ENCODE assay signal across 9 cellular contexts in the genomic region with DNA sequence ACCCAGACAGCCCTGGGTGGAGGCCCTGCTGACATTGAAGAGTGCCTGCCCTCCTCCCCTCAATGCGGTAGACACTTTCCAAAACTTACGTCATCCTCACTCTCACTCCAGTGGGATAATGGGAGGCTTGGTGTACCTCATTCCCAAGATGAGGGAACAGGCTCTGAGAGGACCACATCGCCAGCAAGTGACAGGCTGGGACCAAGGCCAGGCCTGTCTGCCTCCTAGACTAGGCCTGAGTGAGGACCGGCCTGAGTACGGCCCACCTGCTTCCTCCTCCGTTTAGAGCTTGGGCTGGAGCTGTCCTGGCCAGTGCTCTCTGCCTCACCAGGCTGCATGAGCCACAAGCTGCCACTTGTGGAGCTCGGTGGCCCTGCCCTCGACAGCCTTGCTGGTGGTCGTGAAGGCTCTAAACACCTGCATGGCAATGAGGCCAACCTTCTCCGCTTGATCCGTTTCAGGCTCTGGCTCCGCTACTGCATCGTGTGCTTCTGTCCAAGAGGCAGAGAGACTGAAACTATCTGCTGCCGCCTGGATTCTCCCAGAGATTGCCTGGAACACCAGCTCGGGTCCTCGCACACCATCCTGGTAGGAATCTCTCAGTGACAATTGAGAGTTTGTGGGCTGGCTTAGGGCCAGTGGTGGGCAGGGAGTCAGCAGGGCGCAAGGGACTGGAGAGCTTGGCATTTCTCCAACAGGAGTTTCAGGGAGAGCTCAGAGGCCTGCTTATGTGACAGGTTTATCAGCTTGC. TPM values are rescaled to one million over a fixed set of nuclear protein-coding genes. Genes with fewer than 3 reads are reported as not detected.
DNase-seq lines count a peak whose midpoint lies in the region; ATAC-seq and TF ChIP-seq lines count a peak whose summit lies in the region.
"Had no signal": no experiment of that assay in that cellular context is flagged by ENCODE, and none has a peak within 500 bp of the region (broad histone marks: within the 10 kb centered on the region; RNA-seq: fewer than 3 reads in every experiment).

No MANE protein-coding gene starts in this region.

- peaks cover 43% of the 10 kb centered on the region for H3K4me1 ChIP-seq in mucosa of stomach (ENCODE audit: control insufficient read depth, insufficient read depth, low read length)
- H3K4me1 ChIP-seq in naive thymus-derived CD4-positive, alpha-beta T cell (ENCODE audit: control insufficient read depth in 2 of 2, insufficient read depth in 2 of 2, low read length in 2 of 2) = no peaks in the 10 kb centered on the region

- no peak for ATAC-seq in GM18870 (IDR thresholded peaks at IDR 0.05; ENCODE audit: unreplicated experiment)
- ATAC-seq in naive thymus-derived CD4-positive, alpha-beta T cell = no peak

- H3K4me3 Mint-ChIP-seq in chondrocyte (ENCODE audit: unreplicated experiment) = no peak overlapping the region
- no peak overlapping the region for H3K4me3 Mint-ChIP-seq in naive thymus-derived CD4-positive, alpha-beta T cell

- intact Hi-C loops in naive thymus-derived CD4-positive, alpha-beta T cell (cut with micrococcal nuclease) = no loop called here

- H3K27ac ChIP-seq in naive thymus-derived CD4-positive, alpha-beta T cell (ENCODE audit: low read depth, low read length) = no peak overlapping the region

- CTCF ChIA-PET in naive thymus-derived CD4-positive, alpha-beta T cell (lab: Charles Lee) = no interaction called here

- H3K4me3 ChIP-seq in mucosa of stomach (ENCODE audit: low read length) = no peak overlapping the region
- no peak overlapping the region for H3K4me3 ChIP-seq in naive thymus-derived CD4-positive, alpha-beta T cell (ENCODE audit: low read length)

- no peaks in the 10 kb centered on the region for H3K36me3 ChIP-seq in mucosa of stomach (ENCODE audit: control insufficient read depth, insufficient read depth, low read length)
- H3K36me3 ChIP-seq in naive thymus-derived CD4-positive, alpha-beta T cell (ENCODE audit: control insufficient read depth in 2 of 3, insufficient read depth in 3 of 3, low read length in 3 of 3) = peaks cover 0 to 4% (median 0%) of the 10 kb centered on the region in 3 experiments

- H3K27ac Mint-ChIP-seq in chondrocyte (ENCODE audit: unreplicated experiment) = peak overlapping the region; percentile 67
- H3K27ac Mint-ChIP-seq in naive thymus-derived CD4-positive, alpha-beta T cell = no peak overlapping the region

- DNase-seq in COLO668 (lab: John Stamatoyannopoulos, UW; ENCODE audit: unreplicated experiment) (peak; percentile 55), NCI-H187 treated with DMSO at 0.1 percent for 48 hours (lab: John Stamatoyannopoulos, UW) (peak; percentile 7), chondrocyte (ENCODE audit: low spot score) (peak; percentile 72), GM10266 (ENCODE audit: extremely low spot score) (no peak), NAMALWA (ENCODE audit: low spot score) (no peak)
- DNase-seq in naive thymus-derived CD4-positive, alpha-beta T cell = no peak
- DNase-seq: KBM-7 had no signal

- peak overlapping the region; percentile 41 for H3K9ac ChIP-seq in mucosa of stomach (ENCODE audit: low read length)

- H3K36me3 Mint-ChIP-seq in chondrocyte (ENCODE audit: low read depth) = no peaks in the 10 kb centered on the region
- peaks cover 0 to 2% (median 0%) of the 10 kb centered on the region in 5 donors for H3K36me3 Mint-ChIP-seq in naive thymus-derived CD4-positive, alpha-beta T cell

- H3K27me3 Mint-ChIP-seq in chondrocyte (ENCODE audit: low read depth) = no peaks in the 10 kb centered on the region
- no peaks in the 10 kb centered on the region for H3K27me3 Mint-ChIP-seq in naive thymus-derived CD4-positive, alpha-beta T cell

- TF ChIP-seq CTCF in chondrocyte (IDR thresholded peaks at IDR 0.05) = no peak
- no peak for TF ChIP-seq CTCF in GM10266 (IDR thresholded peaks at IDR 0.05; ENCODE audit: control insufficient read depth, insufficient read depth, low read depth, missing control alignments)

- H3K9me3 Mint-ChIP-seq in chondrocyte (ENCODE audit: low read depth) = no peaks in the 10 kb centered on the region
- no peaks in the 10 kb centered on the region for H3K9me3 Mint-ChIP-seq in naive thymus-derived CD4-positive, alpha-beta T cell

- no peaks in the 10 kb centered on the region for H3K9me3 ChIP-seq in mucosa of stomach (ENCODE audit: control insufficient read depth, low read length)
- no peaks in the 10 kb centered on the region for H3K9me3 ChIP-seq in naive thymus-derived CD4-positive, alpha-beta T cell (ENCODE audit: control insufficient read depth in 2 of 3, low read length in 3 of 3)

- no peaks in the 10 kb centered on the region for H3K27me3 ChIP-seq in mucosa of stomach (ENCODE audit: control insufficient read depth, insufficient read depth, low read length)
- no peaks in the 10 kb centered on the region for H3K27me3 ChIP-seq in naive thymus-derived CD4-positive, alpha-beta T cell (ENCODE audit: control insufficient read depth in 2 of 2, insufficient read depth in 2 of 2, low read length in 2 of 2)

- POLR2A ChIA-PET in naive thymus-derived CD4-positive, alpha-beta T cell (lab: Charles Lee) = interaction anchor here (0.9 kb wide), 1 partner anchor 14 kb away, joined by 3 read pairs; no protein-coding TSS in a partner anchor

- H3K4me1 Mint-ChIP-seq in chondrocyte (ENCODE audit: low read depth) = peaks cover 24% of the 10 kb centered on the region
- H3K4me1 Mint-ChIP-seq in naive thymus-derived CD4-positive, alpha-beta T cell = peaks cover 0 to 6% (median 0%) of the 10 kb centered on the region in 7 donors

RNA-seq across cellular contexts. Expression of a gene that starts 9.5 kb away (rescaled TPM):
- total RNA-seq in chondrocyte = 5.6 to 13.0 TPM (median 8.6 TPM) in 3 replicates
- total RNA-seq in naive thymus-derived CD4-positive, alpha-beta T cell = 1 to 10 TPM in 2 of 5 experiments, not detected in 3; 2.4 to 2.5 TPM
- polyA plus RNA-seq in naive thymus-derived CD4-positive, alpha-beta T cell = not detected

RNA-seq across cellular contexts. Expression of a gene that starts 19.6 kb away (rescaled TPM):
- 1.4 to 1.8 TPM (median 1.5 TPM) in 3 replicates for total RNA-seq in chondrocyte
- total RNA-seq in naive thymus-derived CD4-positive, alpha-beta T cell = 10 to 100 TPM; 11.5 to 95.9 (median 12.8) TPM
- 1 to 10 TPM; 1.1 to 2.4 TPM for polyA plus RNA-seq in naive thymus-derived CD4-positive, alpha-beta T cell

RNA-seq across cellular contexts. Expression of a gene that starts 27.6 kb away (rescaled TPM):
- total RNA-seq in chondrocyte = 59.3 to 84.8 TPM (median 63.9 TPM) in 3 replicates
- 10 to 100 TPM; 47.5 to 94.5 (median 73.9) TPM for total RNA-seq in naive thymus-derived CD4-positive, alpha-beta T cell
- polyA plus RNA-seq in naive thymus-derived CD4-positive, alpha-beta T cell = 10 to 100 TPM; 84.2 to 95.1 TPM

RNA-seq across cellular contexts. Expression of a gene that starts 28.5 kb away (rescaled TPM):
- 77.3 to 84.7 TPM (median 77.9 TPM) in 3 replicates for total RNA-seq in chondrocyte
- total RNA-seq in naive thymus-derived CD4-positive, alpha-beta T cell = 100 to 1,000 TPM in 1 of 5 experiments, 10 to 100 TPM in 4; 57.9 to 131 (median 63.4) TPM
- 10 to 100 TPM; 33.1 to 54.5 TPM for polyA plus RNA-seq in naive thymus-derived CD4-positive, alpha-beta T cell

Comparison
In these comparisons a context has a peak if more than half of its experiments do, and no peak if none do; other contexts are left out.
1. DNase-seq: peak in COLO668 (single experiment), NCI-H187 treated with DMSO at 0.1 percent for 48 hours (single experiment) and chondrocyte (single experiment); none in GM10266 (single experiment), NAMALWA (single experiment) and naive thymus-derived CD4-positive, alpha-beta T cell (0 of 9).